Comparison of ENCODE assay signal across 14 cellular contexts in genomic region chr4:153346563-153346962, GRCh38. TPM values are rescaled to one million over a fixed set of nuclear protein-coding genes. Genes with fewer than 3 reads are reported as not detected.
DNase-seq lines count a peak whose midpoint lies in the region; ATAC-seq and TF ChIP-seq lines count a peak whose summit lies in the region.
"Had no signal": no experiment of that assay in that cellular context is flagged by ENCODE, and none has a peak within 500 bp of the region (broad histone marks: within the 10 kb centered on the region; RNA-seq: fewer than 3 reads in every experiment).

No MANE protein-coding gene starts in this region.

- H3K36me3 ChIP-seq in DND-41 (ENCODE audit: insufficient read depth, low read length): peaks cover 23% of the 10 kb centered on the region

- H3K4me1 Mint-ChIP-seq in HFFc6 (ENCODE audit: low read depth): peaks cover 50% of the 10 kb centered on the region
- H3K4me1 Mint-ChIP-seq in activated naive CD8-positive, alpha-beta T cell treated with anti-CD3 and anti-CD28 coated beads, Interleukin-2, amount 10 ng/mL, durations not matched to agents 7 days and 5 days: peaks cover 33% of the 10 kb centered on the region

- H3K36me3 Mint-ChIP-seq in HFFc6 (ENCODE audit: low read depth): no peaks in the 10 kb centered on the region
- peaks cover 22% of the 10 kb centered on the region for H3K36me3 Mint-ChIP-seq in activated naive CD8-positive, alpha-beta T cell treated with anti-CD3 and anti-CD28 coated beads, Interleukin-2, amount 10 ng/mL, durations not matched to agents 7 days and 5 days
- H3K36me3 Mint-ChIP-seq: immature natural killer cell, naive B cell had no signal

- H3K9me3 Mint-ChIP-seq in HFFc6: no peaks in the 10 kb centered on the region
- H3K9me3 Mint-ChIP-seq in activated naive CD8-positive, alpha-beta T cell treated with anti-CD3 and anti-CD28 coated beads, Interleukin-2, amount 10 ng/mL, durations not matched to agents 7 days and 5 days: no peaks in the 10 kb centered on the region
- H3K9me3 Mint-ChIP-seq: immature natural killer cell, naive B cell had no signal

- TF ChIP-seq CTCF in DND-41 (IDR thresholded peaks at IDR 0.05; ENCODE audit: borderline replicate concordance, extremely low read depth, low read length, poor library complexity, severe bottlenecking): peak; percentile 61
- TF ChIP-seq CTCF in HFFc6 (IDR thresholded peaks at IDR 0.05): peak; percentile 33; the same call in 1 of the 2 replicates

- peak overlapping the region; percentile 70 for H3K4me2 ChIP-seq in DND-41 (ENCODE audit: insufficient read depth, low read length)

- no peaks in the 10 kb centered on the region for H4K20me1 ChIP-seq in DND-41 (ENCODE audit: insufficient read depth, low read length)

- no peaks in the 10 kb centered on the region for H3K9me3 ChIP-seq in DND-41 (ENCODE audit: insufficient read depth, low read length, severe bottlenecking)

- H3K4me3 ChIP-seq in DND-41 (ENCODE audit: low read depth in 1 of 2, low read length in 2 of 2): peak overlapping the region; percentile 10 to 59; a peak in 3 of 4 replicates

- peak overlapping the region; percentile 99 for H3K9ac ChIP-seq in DND-41 (ENCODE audit: low read depth, low read length)

- peaks cover 85% of the 10 kb centered on the region for H3K4me1 ChIP-seq in DND-41 (ENCODE audit: insufficient read depth, low read length)

- no peaks in the 10 kb centered on the region for H3K27me3 ChIP-seq in DND-41 (ENCODE audit: insufficient read depth, low read length, poor library complexity)

- peak overlapping the region; percentile 100 for H3K27ac ChIP-seq in DND-41 (ENCODE audit: low read length)

- peaks cover 3% of the 10 kb centered on the region for H3K27me3 Mint-ChIP-seq in HFFc6 (ENCODE audit: insufficient read depth)
- H3K27me3 Mint-ChIP-seq in activated naive CD8-positive, alpha-beta T cell treated with anti-CD3 and anti-CD28 coated beads, Interleukin-2, amount 10 ng/mL, durations not matched to agents 7 days and 5 days: peaks cover 5% of the 10 kb centered on the region
- H3K27me3 Mint-ChIP-seq: naive B cell had no signal

- DNase-seq in DND-41 (peak; percentile 63), HFFc6 (no peak), left kidney (ENCODE audit: low read depth, low spot score) (peak; percentile 62), NCI-H187 treated with DMSO at 0.1 percent for 48 hours (lab: John Stamatoyannopoulos, UW) (no peak), HT-29 (ENCODE audit: low spot score) (no peak), NCI-H748 (lab: John Stamatoyannopoulos, UW; ENCODE audit: unreplicated experiment) (no peak)
- no peak for DNase-seq in activated naive CD8-positive, alpha-beta T cell treated with anti-CD3 and anti-CD28 coated beads, Interleukin-2, amount 10 ng/mL, durations not matched to agents 7 days and 5 days
- DNase-seq: activated CD8-positive, alpha-beta memory T cell treated with anti-CD3 and anti-CD28 coated beads for 24 hours; amygdala; immature natural killer cell; naive B cell; NCI-H446; stimulated activated CD8-positive, alpha-beta memory T cell treated with anti-CD3 and anti-CD28 coated beads, Interleukin-4, amount 100 ng/mL, for 48 hours had no signal

- H3K4me3 Mint-ChIP-seq in HFFc6: no peak overlapping the region; the same call in 1 of the 2 replicates
- H3K4me3 Mint-ChIP-seq in activated naive CD8-positive, alpha-beta T cell treated with anti-CD3 and anti-CD28 coated beads, Interleukin-2, amount 10 ng/mL, durations not matched to agents 7 days and 5 days: peak overlapping the region; percentile 46

- H2AFZ ChIP-seq in DND-41 (ENCODE audit: low read depth, low read length): no peak overlapping the region

- ATAC-seq in DND-41 (ENCODE audit: insufficient read depth, low read depth) (no peak), HG03039 (IDR thresholded peaks at IDR 0.05; ENCODE audit: unreplicated experiment) (no peak)
- ATAC-seq in activated naive CD8-positive, alpha-beta T cell treated with anti-CD3 and anti-CD28 coated beads, Interleukin-2, amount 10 ng/mL, durations not matched to agents 7 days and 5 days (ENCODE audit: low read depth): no peak

- H3K27ac Mint-ChIP-seq in HFFc6: no peak overlapping the region
- H3K27ac Mint-ChIP-seq in activated naive CD8-positive, alpha-beta T cell treated with anti-CD3 and anti-CD28 coated beads, Interleukin-2, amount 10 ng/mL, durations not matched to agents 7 days and 5 days: no peak overlapping the region
- H3K27ac Mint-ChIP-seq: immature natural killer cell had no signal

- H3K79me2 ChIP-seq in DND-41 (ENCODE audit: insufficient read depth, low read length): peaks cover 93% of the 10 kb centered on the region

- POLR2A ChIA-PET in activated naive CD8-positive, alpha-beta T cell treated with anti-CD3 and anti-CD28 coated beads, Interleukin-2, amount 10 ng/mL, durations not matched to agents 7 days and 5 days (lab: Charles Lee): interaction anchor here (1.8 to 4.4 kb wide), 6 partner anchors 8 to 297 kb away, joined by 6 to 32 read pairs (median 8); partner anchors contain the start of gene TMEM131L

RNA-seq across cellular contexts. Expression of gene MND1, which starts 2.1 kb away (rescaled TPM):
- total RNA-seq in HFFc6 (2021; fragmentation: NEBNext Ultra II Directional; extraction: Animal tissue kit (Norgen Biotek cat#: 25700)): 1 to 10 TPM; 4.1 to 9.2 (median 7.3) TPM
- 10 to 100 TPM; 29.1 to 31.8 TPM for total RNA-seq in activated naive CD8-positive, alpha-beta T cell treated with anti-CD3 and anti-CD28 coated beads, Interleukin-2, amount 10 ng/mL, durations not matched to agents 7 days and 5 days
- total RNA-seq in HT-29 (2014; rRNA removed; shearing (Covaris generic)): 3.9 and 5.7 TPM in 2 replicates

Comparison
In these comparisons a context has a peak if more than half of its experiments do, and no peak if none do; other contexts are left out.
1. DNase-seq: peak in DND-41 (single experiment) and left kidney (single experiment); none in HFFc6 (single experiment), activated naive CD8-positive, alpha-beta T cell treated with anti-CD3 and anti-CD28 coated beads, Interleukin-2, amount 10 ng/mL, durations not matched to agents 7 days and 5 days (single experiment), NCI-H187 treated with DMSO at 0.1 percent for 48 hours (single experiment), HT-29 (single experiment) and NCI-H748 (single experiment).